ENCODE assay signal across 18 cellular contexts in genomic region chr15:99571299-99571698, GRCh38. TPM values are rescaled to one million over a fixed set of nuclear protein-coding genes. Genes with fewer than 3 reads are reported as not detected.
DNase-seq lines count a peak whose midpoint lies in the region; ATAC-seq, FAIRE-seq and TF ChIP-seq lines count a peak whose summit lies in the region.
"Had no signal": no experiment of that assay in that cellular context is flagged by ENCODE, and none has a peak within 500 bp of the region (broad histone marks: within the 10 kb centered on the region; RNA-seq: fewer than 3 reads in every experiment).

No MANE protein-coding gene starts in this region.

- peaks cover 99% of the 10 kb centered on the region for H3K79me2 ChIP-seq in GM12878 (ENCODE audit: control insufficient read depth, insufficient read depth, low read length)

- H3K9me3 Mint-ChIP-seq in glutamatergic neuron (ENCODE audit: unreplicated experiment): peaks cover 8% of the 10 kb centered on the region

- intact Hi-C loops in GM12878 (cut with micrococcal nuclease; ENCODE audit: unreplicated experiment): no loop called here

- POLR2A ChIA-PET in GM12878 (lab: Charles Lee): interaction anchor here (1.5 kb wide), 1 partner anchor 133 kb away, joined by 4 read pairs; no protein-coding TSS in a partner anchor

- RAD21 ChIA-PET in GM12878 (lab: Charles Lee; ENCODE audit: unreplicated experiment): interaction anchor here (1.6 kb wide), 1 partner anchor 64 kb away, joined by 7 read pairs; no protein-coding TSS in a partner anchor

- in situ Hi-C loops in GM12878 (cut with MboI): no loop called here

- no peak overlapping the region for H3K27ac Mint-ChIP-seq in glutamatergic neuron (ENCODE audit: unreplicated experiment)

- no TSS peak for BruUV-seq in GM12878 (replicated peaks; lab: Mats Ljungman, UMichigan)

- peaks cover 3% of the 10 kb centered on the region; the same call in 1 of the 3 replicates for H3K9me3 ChIP-seq in GM12878 (replicated peaks; ENCODE audit: control insufficient read depth, insufficient read depth, low read length)

- FAIRE-seq in GM19239 (lab: Jason Lieb, UNC): peak; percentile 75
- no peak for FAIRE-seq in GM12878 (lab: Jason Lieb, UNC)
- FAIRE-seq: H54 had no signal

- no peak for TF ChIP-seq EP300 in GM12878 (IDR thresholded peaks at IDR 0.05; ENCODE audit: borderline replicate concordance in 1 of 2, control insufficient read depth in 1 of 2, low read depth in 2 of 2, low read length in 2 of 2)

- no peak overlapping the region for H3K9ac ChIP-seq in GM12878 (ENCODE audit: control insufficient read depth, insufficient read depth, low read length)

- no peak overlapping the region for H3K4me3 Mint-ChIP-seq in glutamatergic neuron (ENCODE audit: unreplicated experiment)

- CTCF ChIA-PET in GM12878 (lab: Yijun Ruan, JAX): interaction anchor here (1.5 kb wide), 1 partner anchor 10 kb away, joined by 10 read pairs; no protein-coding TSS in a partner anchor

- no peaks in the 10 kb centered on the region for H3K4me1 ChIP-seq in GM12878 (ENCODE audit: control insufficient read depth, insufficient read depth, low read length)

- TF ChIP-seq POLR2A in GM12878 (IDR thresholded peaks at IDR 0.05; ENCODE audit: low read depth, low read length): no peak

- no peaks in the 10 kb centered on the region for H3K36me3 ChIP-seq in GM12878 (ENCODE audit: control insufficient read depth in 2 of 2, insufficient read depth in 2 of 2, low read length in 1 of 2)

- H3K27me3 Mint-ChIP-seq in glutamatergic neuron (ENCODE audit: unreplicated experiment): peaks cover 3% of the 10 kb centered on the region

- H3K27me3 ChIP-seq in GM12878 (replicated peaks in 1 of 2; ENCODE audit: control insufficient read depth in 2 of 2, insufficient read depth in 2 of 2, low read length in 1 of 2): no peaks in the 10 kb centered on the region
- H3K27me3 ChIP-seq: SJCRH30 had no signal

- TF ChIP-seq RAD21 in GM12878 (IDR thresholded peaks at IDR 0.05; ENCODE audit: insufficient read depth, low read depth, low read length): no peak

- peak overlapping the region; percentile 44 for H3K4me2 ChIP-seq in GM12878 (ENCODE audit: control insufficient read depth, insufficient read depth)

- H3K4me1 Mint-ChIP-seq in glutamatergic neuron (ENCODE audit: low read depth, unreplicated experiment): peaks cover 13% of the 10 kb centered on the region

- DNase-seq in GM12865 (ENCODE audit: low read depth) (peak; percentile 40), GM19239 (ENCODE audit: insufficient read length, low spot score) (no peak), GM12878 (ENCODE audit: low read depth, low spot score) (no peak), H4 (ENCODE audit: low spot score) (no peak), glutamatergic neuron (no peak), retina (no peak)
- DNase-seq: ACHN, AML-193, EL, NCI-H1417 treated with DMSO at 0.1 percent for 48 hours, NCI-H2029 treated with DMSO at 0.1 percent for 48 hours, NCI-H2171 treated with DMSO at 0.1 percent for 48 hours, NCI-H748 treated with DMSO at 0.1 percent for 48 hours, SJCRH30 had no signal

- no peaks in the 10 kb centered on the region for H4K20me1 ChIP-seq in GM12878 (ENCODE audit: control insufficient read depth, insufficient read depth)

- H3K27ac ChIP-seq in GM12878 (ENCODE audit: control insufficient read depth, insufficient read depth): no peak overlapping the region
- H3K27ac ChIP-seq: RWPE1, SJCRH30 had no signal

- peak; percentile 47 for ATAC-seq in HG03280 (IDR thresholded peaks at IDR 0.05; ENCODE audit: unreplicated experiment)
- ATAC-seq in GM12878: peak; percentile 46
- no peak for ATAC-seq in GM18868 (IDR thresholded peaks at IDR 0.05; ENCODE audit: unreplicated experiment)

- no peak overlapping the region for H2AFZ ChIP-seq in GM12878 (ENCODE audit: control insufficient read depth, low read depth, low read length)

- H3K36me3 Mint-ChIP-seq in glutamatergic neuron (ENCODE audit: unreplicated experiment): peaks cover 5% of the 10 kb centered on the region

- SMC1A ChIA-PET in GM12878 (lab: Charles Lee; ENCODE audit: uncharacterized antibody, unreplicated experiment): interaction anchor here (0.5 to 3.2 kb wide), 7 partner anchors 10 to 133 kb away, joined by 3 to 15 read pairs (median 4); no protein-coding TSS in a partner anchor

- no peak overlapping the region for H3K4me3 ChIP-seq in GM12865 (ENCODE audit: low read depth, low read length)
- H3K4me3 ChIP-seq in GM12878: no peak overlapping the region
- H3K4me3 ChIP-seq: SJCRH30 had no signal

- 0% methylated on average over 3 of the region's 3 CpGs for WGBS in GM12878 (ENCODE audit: insufficient coverage, insufficient replicate concordance, low lambda C conversion rate, missing lambda C conversion rate)

- TF ChIP-seq CTCF in GM12865 (IDR thresholded peaks at IDR 0.05; ENCODE audit: insufficient read depth, low read depth, low read length, missing control alignments) (no peak), GM12878 (IDR thresholded peaks at IDR 0.05 in 2 of 3, conservative IDR thresholded peaks at IDR 0.05 in 1 of 3; ENCODE audit: control insufficient read depth in 2 of 3, extremely low read depth in 1 of 3, insufficient read depth in 1 of 3, low read depth in 3 of 3, low read length in 3 of 3) (no peak), glutamatergic neuron (IDR thresholded peaks at IDR 0.05; ENCODE audit: partially characterized antibody, unreplicated experiment) (no peak)

TF ChIP-seq in GM12878, 131 proteins besides CTCF, POLR2A, EP300 and RAD21:
- no peak for TF ChIP-seq SREBF2 (IDR thresholded peaks at IDR 0.05; ENCODE audit: low read length)
- TF ChIP-seq ZNF384 (IDR thresholded peaks at IDR 0.05; ENCODE audit: borderline replicate concordance, low read depth, low read length): no peak
- TF ChIP-seq CHD2 (IDR thresholded peaks at IDR 0.05; ENCODE audit: borderline replicate concordance, low read depth, low read length): no peak
- TF ChIP-seq ZBTB33 (IDR thresholded peaks at IDR 0.05): 0 out of 2 replicates have a peak, but pooled peaks have one; percentile 31

RNA-seq across cellular contexts. Expression of gene MEF2A, which starts 5.5 kb away (rescaled TPM):
- 105 and 111 TPM in 2 replicates for total RNA-seq in GM12878 (2013; cell fraction: nucleolus; rRNA removed)
- total RNA-seq in GM12878 (2014; rRNA removed): 35.1 and 39.5 TPM in 2 replicates
- 36.6 and 38.5 TPM in 2 replicates for total RNA-seq in GM12878 (2014; rRNA removed; fragmentation: Illumina TruSeq; extraction: Trizol)
- 41.0 and 46.7 TPM in 2 replicates for total RNA-seq in GM12878 (2021)
- polyA plus RNA-seq in GM12878 (2011; ENCODE audit: low read depth): 12.7 TPM
- polyA plus RNA-seq in GM12878 (2011; rRNA removed): 43.2 and 50.5 TPM in 2 replicates
- polyA plus RNA-seq in GM12878 (2011; cell fraction: cytosol; rRNA removed): 23.1 and 23.5 TPM in 2 replicates
- 65.2 and 65.9 TPM in 2 replicates for polyA plus RNA-seq in GM12878 (2011; cell fraction: nucleus; rRNA removed)
- 21.1 and 27.5 TPM in 2 replicates for polyA plus RNA-seq in GM12878 (2012)
- polyA plus RNA-seq in GM12878 (2014; fragmentation: Illumina TruSeq; extraction: Trizol): 38.9 and 49.5 TPM in 2 replicates
- 1 to 10 TPM; 7.2 to 7.9 TPM for polyA plus RNA-seq in GM12878 (2014; fragmentation: Nextera tagmentation; extraction: Ambion mirVana)
- polyA plus RNA-seq in GM12878 (2014; rRNA removed): 37.1 and 45.7 TPM in 2 replicates
- polyA plus RNA-seq in GM12878 (2016; fragmentation: Nextera tagmentation; extraction: Ambion mirVana): 10 to 100 TPM; 30.2 to 33.3 TPM
- 48.6 and 49.4 TPM in 2 replicates for polyA minus RNA-seq in GM12878 (2011; rRNA and poly(A)+ RNA removed)
- 14.4 and 17.7 TPM in 2 replicates for polyA minus RNA-seq in GM12878 (2011; cell fraction: cytosol; rRNA and poly(A)+ RNA removed)
- polyA minus RNA-seq in GM12878 (2011; cell fraction: nucleus; rRNA and poly(A)+ RNA removed): 45.7 and 69.9 TPM in 2 replicates
- 16.7 and 21.0 TPM in 2 replicates for total RNA-seq in H4 (2014; rRNA removed; shearing (Covaris generic))
- 49.5 TPM for total RNA-seq in glutamatergic neuron (ENCODE audit: unreplicated experiment)
